16 cellular contexts compared by ENCODE assay signal in genomic region chr17:3763777-3764170, GRCh38. TPM values are rescaled to one million over a fixed set of nuclear protein-coding genes. Genes with fewer than 3 reads are reported as not detected.
DNase-seq lines count a peak whose midpoint lies in the region; ATAC-seq and TF ChIP-seq lines count a peak whose summit lies in the region.
"Had no signal": no experiment of that assay in that cellular context is flagged by ENCODE, and none has a peak within 500 bp of the region (broad histone marks: within the 10 kb centered on the region; RNA-seq: fewer than 3 reads in every experiment).

No MANE protein-coding gene starts in this region.

- H3K27me3 ChIP-seq in esophagus (ENCODE audit: control insufficient read depth in 1 of 2, insufficient read depth in 2 of 2, low read length in 2 of 2) (no peaks in the 10 kb centered on the region), upper lobe of left lung (no peaks in the 10 kb centered on the region)

- peaks cover 31% of the 10 kb centered on the region for H3K4me1 Mint-ChIP-seq in activated naive CD4-positive, alpha-beta T cell treated with anti-CD3 and anti-CD28 coated beads, Interleukin-2, amount 50 U/mL, for 24 hours
- peaks cover 43% of the 10 kb centered on the region for H3K4me1 Mint-ChIP-seq in activated CD4-positive, alpha-beta memory T cell treated with anti-CD3 and anti-CD28 coated beads for 36 hours (ENCODE audit: low read depth)
- H3K4me1 Mint-ChIP-seq: endodermal cell had no signal

- peak overlapping the region; percentile 49 for H3K4me3 Mint-ChIP-seq in activated naive CD4-positive, alpha-beta T cell treated with anti-CD3 and anti-CD28 coated beads, Interleukin-2, amount 50 U/mL, for 24 hours
- H3K4me3 Mint-ChIP-seq in activated CD4-positive, alpha-beta memory T cell treated with anti-CD3 and anti-CD28 coated beads for 36 hours = peak overlapping the region; percentile 14
- H3K4me3 Mint-ChIP-seq: endodermal cell had no signal

- no peak for TF ChIP-seq POLR2A in upper lobe of left lung (IDR thresholded peaks at IDR 0.05)

- H3K27me3 Mint-ChIP-seq in activated naive CD4-positive, alpha-beta T cell treated with anti-CD3 and anti-CD28 coated beads, Interleukin-2, amount 50 U/mL, for 24 hours = no peaks in the 10 kb centered on the region
- peaks cover 2% of the 10 kb centered on the region for H3K27me3 Mint-ChIP-seq in activated CD4-positive, alpha-beta memory T cell treated with anti-CD3 and anti-CD28 coated beads for 36 hours

- ATAC-seq in upper lobe of left lung (ENCODE audit: low FRiP score in 2 of 2) = no peak

- H3K36me3 ChIP-seq in esophagus (ENCODE audit: control insufficient read depth in 2 of 2, insufficient read depth in 2 of 2, low read length in 1 of 2) (no peaks in the 10 kb centered on the region), upper lobe of left lung (no peaks in the 10 kb centered on the region)
- H3K36me3 ChIP-seq: breast epithelium had no signal

- H3K9me3 Mint-ChIP-seq in activated naive CD4-positive, alpha-beta T cell treated with anti-CD3 and anti-CD28 coated beads, Interleukin-2, amount 50 U/mL, for 24 hours = no peaks in the 10 kb centered on the region
- H3K9me3 Mint-ChIP-seq in activated CD4-positive, alpha-beta memory T cell treated with anti-CD3 and anti-CD28 coated beads for 36 hours = peaks cover 9% of the 10 kb centered on the region

- no peak overlapping the region for H3K4me3 ChIP-seq in esophagus (ENCODE audit: low read depth in 1 of 2, low read length in 2 of 2)
- peak overlapping the region in 1 of 4 donors; percentile 1 for H3K4me3 ChIP-seq in upper lobe of left lung
- H3K4me3 ChIP-seq: breast epithelium, PC-9 had no signal

- peaks cover 2% of the 10 kb centered on the region for H3K36me3 Mint-ChIP-seq in activated naive CD4-positive, alpha-beta T cell treated with anti-CD3 and anti-CD28 coated beads, Interleukin-2, amount 50 U/mL, for 24 hours
- H3K36me3 Mint-ChIP-seq in activated CD4-positive, alpha-beta memory T cell treated with anti-CD3 and anti-CD28 coated beads for 36 hours = peaks cover 3% of the 10 kb centered on the region

- intact Hi-C loops in activated CD4-positive, alpha-beta memory T cell treated with anti-CD3 and anti-CD28 coated beads for 36 hours (cut with micrococcal nuclease) = loop anchor here (1.0 kb wide), 2 partner anchors 33 to 52 kb away; no protein-coding TSS in a partner anchor

- no peak for DNase-seq in activated naive CD4-positive, alpha-beta T cell treated with anti-CD3 and anti-CD28 coated beads, Interleukin-2, amount 50 U/mL, for 16 hours
- DNase-seq in activated CD4-positive, alpha-beta memory T cell treated with anti-CD3 and anti-CD28 coated beads for 36 hours = no peak
- DNase-seq in upper lobe of left lung (no peak), COLO668 (lab: John Stamatoyannopoulos, UW; ENCODE audit: unreplicated experiment) (no peak), NCI-H345 treated with DMSO at 0.1 percent for 48 hours (lab: John Stamatoyannopoulos, UW; ENCODE audit: unreplicated experiment) (no peak), mucosa of gallbladder (ENCODE audit: low spot score) (no peak)
- DNase-seq: DMS 273 treated with DMSO at 0.1 percent for 48 hours, endodermal cell, foreskin fibroblast, mammary epithelial cell, NCI-H187, NCI-H524, PC-9 had no signal

- H3K27ac Mint-ChIP-seq in activated naive CD4-positive, alpha-beta T cell treated with anti-CD3 and anti-CD28 coated beads, Interleukin-2, amount 50 U/mL, for 24 hours = no peak overlapping the region
- peak overlapping the region; percentile 87 for H3K27ac Mint-ChIP-seq in activated CD4-positive, alpha-beta memory T cell treated with anti-CD3 and anti-CD28 coated beads for 36 hours
- H3K27ac Mint-ChIP-seq: endodermal cell had no signal

- H3K27ac ChIP-seq in esophagus (ENCODE audit: low read depth in 2 of 2, low read length in 1 of 2) = peak overlapping the region; percentile 28 to 44
- H3K27ac ChIP-seq in upper lobe of left lung = peak overlapping the region in 3 of 4 donors; percentile 31 to 69 (median 42)
- H3K27ac ChIP-seq: breast epithelium, PC-9 had no signal

- H3K4me1 ChIP-seq in esophagus (ENCODE audit: control insufficient read depth in 2 of 2, insufficient read depth in 2 of 2, low read length in 1 of 2) (peaks cover 0 to 2% of the 10 kb centered on the region in 2 donors), upper lobe of left lung (no peaks in the 10 kb centered on the region)
- H3K4me1 ChIP-seq: breast epithelium had no signal

- WGBS in esophagus, 2 donors = 65 to 71% methylated on average over 3 of the region's 3 CpGs
- WGBS in upper lobe of left lung, 2 donors = 56 to 57% methylated on average over 2 to 3 of the region's 3 CpGs

- peaks cover 5 to 14% of the 10 kb centered on the region in 2 donors for H3K9me3 ChIP-seq in esophagus (ENCODE audit: control insufficient read depth in 2 of 2, insufficient read depth in 1 of 2, low read depth in 1 of 2, low read length in 1 of 2)
- H3K9me3 ChIP-seq in upper lobe of left lung = peaks cover 0 to 6% (median 2%) of the 10 kb centered on the region in 4 donors

- no peak for TF ChIP-seq EP300 in upper lobe of left lung (IDR thresholded peaks at IDR 0.05)

- POLR2A ChIA-PET in activated CD4-positive, alpha-beta memory T cell treated with anti-CD3 and anti-CD28 coated beads for 36 hours (lab: Charles Lee) = interaction anchor here (0.6 to 3.7 kb wide), 3 partner anchors 24 to 70 kb away, joined by 3 to 16 read pairs (median 4); no protein-coding TSS in a partner anchor

- no peak for TF ChIP-seq CTCF in upper lobe of left lung (IDR thresholded peaks at IDR 0.05)

- CTCF ChIA-PET in activated CD4-positive, alpha-beta memory T cell treated with anti-CD3 and anti-CD28 coated beads for 36 hours (lab: Charles Lee) = interaction anchor here (0.7 to 2.0 kb wide), 5 partner anchors 23 to 82 kb away, joined by 3 to 9 read pairs (median 5); no protein-coding TSS in a partner anchor

RNA-seq across cellular contexts. Expression of gene ITGAE, which starts 37.2 kb away (rescaled TPM):
- total RNA-seq in activated CD4-positive, alpha-beta memory T cell treated with anti-CD3 and anti-CD28 coated beads for 36 hours = 10 to 100 TPM; 32.8 to 34.4 TPM
- 10 to 100 TPM; 26.8 to 33.7 TPM for polyA plus RNA-seq in esophagus
- 10 to 100 TPM; 17.2 to 36.0 (median 26.4) TPM for total RNA-seq in upper lobe of left lung
- 21.2 TPM for total RNA-seq in mucosa of gallbladder

RNA-seq across cellular contexts. Expression of gene HASPIN, which starts 40.1 kb away (rescaled TPM):
- 10 to 100 TPM; 22.0 to 22.7 TPM for total RNA-seq in activated CD4-positive, alpha-beta memory T cell treated with anti-CD3 and anti-CD28 coated beads for 36 hours
- polyA plus RNA-seq in esophagus = 1 to 10 TPM in 1 of 2 donors, under 1 TPM in 1; 0.41 to 1.3 TPM
- 1 to 10 TPM in 2 of 6 donors, under 1 TPM in 2, not detected in 2; 0.49 to 1.7 (median 0.81) TPM for total RNA-seq in upper lobe of left lung
- total RNA-seq in mucosa of gallbladder = 0.32 TPM

Comparison
In these comparisons a context has a peak if more than half of its experiments do, and no peak if none do; other contexts are left out.
1. RNA of gene HASPIN, which starts 40.1 kb away (total RNA-seq): 22.0 to 22.7 TPM in activated CD4-positive, alpha-beta memory T cell treated with anti-CD3 and anti-CD28 coated beads for 36 hours; 0.49 to 1.7 TPM in upper lobe of left lung and 0.32 TPM in mucosa of gallbladder (single experiment); every median in the first group is over 4 times any median in the second.